Comparison of ENCODE assay signal across 17 cellular contexts in the genomic region with DNA sequence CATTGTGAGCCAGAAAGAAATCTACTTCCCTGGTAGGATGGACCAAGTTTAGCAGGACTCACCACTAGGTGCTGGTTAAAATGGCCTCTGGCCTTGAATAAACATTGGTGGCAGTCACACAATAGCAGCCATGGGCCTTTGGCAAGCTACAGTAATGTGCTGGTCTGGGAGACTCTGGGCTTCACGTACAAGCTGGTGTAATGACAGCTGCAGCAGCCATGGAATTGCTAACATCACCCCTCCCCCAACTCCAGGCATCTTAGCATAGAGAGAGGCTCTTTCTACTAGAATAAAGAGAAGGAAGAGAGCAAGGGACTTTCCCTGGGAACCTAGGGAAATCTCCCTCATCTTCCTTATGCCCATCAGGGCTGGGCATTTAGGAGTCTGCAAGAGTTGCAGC.
"Had no signal": no experiment of that assay in that cellular context is flagged by ENCODE, and none has a peak within 500 bp of the region (broad histone marks: within the 10 kb centered on the region; RNA-seq: fewer than 3 reads in every experiment).

No MANE protein-coding gene starts in this region.

- H3K4me3 ChIP-seq: lung, tibial artery, vagina had no signal

- H3K27ac ChIP-seq: tibial artery, vagina had no signal

- H3K9me3 ChIP-seq: vagina had no signal

- DNase-seq: activated CD4-positive, alpha-beta T cell treated with anti-CD3 and anti-CD28 coated beads, Interleukin-2, amount 10 ng/mL, durations not matched to agents 7 days and 5 days; activated naive CD4-positive, alpha-beta T cell; activated naive CD8-positive, alpha-beta T cell treated with anti-CD3 and anti-CD28 coated beads, Interleukin-2, amount 10 ng/mL, durations not matched to agents 7 days and 5 days; anterior cingulate cortex; cerebellar nuclear complex; effector CD8-positive, alpha-beta T cell; foreskin fibroblast; left colon; midbrain; naive B cell; posterior cingulate gyrus; retina; stimulated activated CD4-positive, alpha-beta T cell treated with anti-CD3 and anti-CD28 coated beads, Interleukin-4, amount 100 ng/mL, for 1 hour; stimulated activated naive CD4-positive, alpha-beta T cell; tibial artery had no signal

- H3K27me3 ChIP-seq: tibial artery, vagina had no signal

- H3K4me1 ChIP-seq: tibial artery, vagina had no signal

- ATAC-seq: left colon had no signal

- H3K36me3 ChIP-seq: tibial artery, vagina had no signal
